Comparison of ENCODE assay signal across 12 cellular contexts in the genomic region with DNA sequence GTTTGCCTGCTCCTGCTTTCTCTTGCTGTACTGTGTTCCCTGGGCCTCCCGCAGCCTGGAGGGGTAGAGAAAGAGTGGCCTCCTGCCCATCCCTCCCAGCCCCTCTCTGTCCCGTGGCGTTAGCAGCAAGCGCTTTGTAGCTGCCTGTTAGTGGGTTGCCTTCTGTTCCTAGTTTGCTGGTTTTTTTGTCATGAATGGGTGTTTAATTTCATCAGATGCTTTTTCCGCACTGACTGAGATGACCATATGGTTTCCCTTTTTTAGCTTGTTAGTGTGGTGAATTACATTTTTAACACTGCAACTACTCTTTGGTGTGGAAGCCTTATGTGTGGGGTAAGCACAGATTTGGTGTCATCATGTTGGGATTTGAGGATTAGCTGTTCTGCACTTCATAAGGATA. TPM values are rescaled to one million over a fixed set of nuclear protein-coding genes. Genes with fewer than 3 reads are reported as not detected.
A peak's percentile ranks its signal among the peaks of the same experiment; 100 is the strongest.
DNase-seq lines count a peak whose midpoint lies in the region; ATAC-seq and TF ChIP-seq lines count a peak whose summit lies in the region.
"Had no signal": no experiment of that assay in that cellular context is flagged by ENCODE, and none has a peak within 500 bp of the region (broad histone marks: within the 10 kb centered on the region; RNA-seq: fewer than 3 reads in every experiment).

No MANE protein-coding gene starts in this region.

- H3K27me3 Mint-ChIP-seq in progenitor cell of endocrine pancreas = no peaks in the 10 kb centered on the region

- ATAC-seq in HG02973 (IDR thresholded peaks at IDR 0.05; ENCODE audit: unreplicated experiment) = no peak

- DNase-seq in DMS 273 treated with DMSO at 0.1 percent for 48 hours (lab: John Stamatoyannopoulos, UW) (peak; percentile 82), NCI-H446 treated with DMSO at 0.1 percent for 48 hours (lab: John Stamatoyannopoulos, UW) (peak; percentile 39), epithelial cell of prostate (ENCODE audit: low read depth, low spot score) (no peak), progenitor cell of endocrine pancreas (ENCODE audit: low spot score, unreplicated experiment) (no peak), SIG-M5 (lab: John Stamatoyannopoulos, UW) (no peak), kidney tubule cell (ENCODE audit: low spot score) (no peak)
- DNase-seq in activated T-cell treated with anti-CD3 and anti-CD28 coated beads, Interleukin-2, amount 50 U/mL, for 1 hour = no peak
- DNase-seq: ovary had no signal

- peaks cover 5% of the 10 kb centered on the region for H3K36me3 Mint-ChIP-seq in progenitor cell of endocrine pancreas (ENCODE audit: insufficient read depth)
- H3K36me3 Mint-ChIP-seq: memory B cell had no signal

- H3K27ac Mint-ChIP-seq in progenitor cell of endocrine pancreas = peak overlapping the region; percentile 8
- H3K27ac Mint-ChIP-seq: activated T-helper 2 cell treated with anti-CD3 and anti-CD28 coated beads, Interferon-gamma antibody, Interleukin-2, Interleukin-4, amounts not matched to agents 10 μg/mL and 5 μg/mL and 100 μg/mL, durations not matched to agents 14 hours and 24 hours and 36 hours; memory B cell had no signal

- H3K9me3 Mint-ChIP-seq in progenitor cell of endocrine pancreas (ENCODE audit: low read depth) = no peaks in the 10 kb centered on the region
- H3K9me3 Mint-ChIP-seq: activated T-helper 2 cell treated with anti-CD3 and anti-CD28 coated beads, Interferon-gamma antibody, Interleukin-2, Interleukin-4, amounts not matched to agents 10 μg/mL and 5 μg/mL and 100 μg/mL, durations not matched to agents 14 hours and 24 hours and 36 hours; memory B cell had no signal

- TF ChIP-seq CTCF in progenitor cell of endocrine pancreas (IDR thresholded peaks at IDR 0.05; ENCODE audit: unreplicated experiment) = no peak

- peak overlapping the region; percentile 61 for H3K27ac ChIP-seq in epithelial cell of prostate
- H3K27ac ChIP-seq: BLaER1 had no signal

- peaks cover 37% of the 10 kb centered on the region for H3K4me1 Mint-ChIP-seq in progenitor cell of endocrine pancreas (ENCODE audit: low read depth)
- H3K4me1 Mint-ChIP-seq: memory B cell had no signal

- H3K4me3 Mint-ChIP-seq in progenitor cell of endocrine pancreas (ENCODE audit: low read depth) = no peak overlapping the region
- H3K4me3 Mint-ChIP-seq: memory B cell had no signal

RNA-seq across cellular contexts. Expression of a gene that starts 32.3 kb away (rescaled TPM):
- 65.4 and 69.3 TPM in 2 replicates for total RNA-seq in progenitor cell of endocrine pancreas

Comparison
In these comparisons a context has a peak if more than half of its experiments do, and no peak if none do; other contexts are left out.
1. DNase-seq: peak in DMS 273 treated with DMSO at 0.1 percent for 48 hours (single experiment) and NCI-H446 treated with DMSO at 0.1 percent for 48 hours (single experiment); none in epithelial cell of prostate (single experiment), progenitor cell of endocrine pancreas (single experiment), SIG-M5 (single experiment), activated T-cell treated with anti-CD3 and anti-CD28 coated beads, Interleukin-2, amount 50 U/mL, for 1 hour (single experiment) and kidney tubule cell (single experiment).